ENCODE assay signal across 9 cellular contexts in the genomic region with DNA sequence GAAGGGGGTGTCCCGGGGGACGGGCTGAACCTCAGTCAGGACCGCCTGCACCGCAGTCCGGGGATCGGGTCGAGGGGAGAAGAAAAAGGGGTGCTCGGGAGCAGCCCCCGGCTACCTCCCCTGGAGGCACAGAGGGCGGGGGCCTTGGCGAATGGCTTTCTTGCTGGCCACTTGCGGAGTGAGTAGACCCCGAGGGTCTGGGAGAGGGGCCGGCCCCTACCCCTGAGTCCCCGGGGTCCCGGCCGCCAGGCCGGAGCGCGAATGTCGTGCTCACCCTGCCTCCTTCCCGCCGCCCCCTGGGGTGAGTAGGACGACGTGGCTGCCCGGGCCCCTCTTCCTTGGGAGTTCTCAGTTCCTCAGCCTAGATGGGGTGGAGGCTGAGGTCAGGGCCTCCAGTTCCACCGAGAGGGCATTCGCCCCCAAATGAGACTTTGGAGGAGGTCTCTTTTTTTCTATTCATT.
A peak's percentile ranks its signal among the peaks of the same experiment; 100 is the strongest.
DNase-seq lines count a peak whose midpoint lies in the region; ATAC-seq and TF ChIP-seq lines count a peak whose summit lies in the region.
"Had no signal": no experiment of that assay in that cellular context is flagged by ENCODE, and none has a peak within 500 bp of the region (broad histone marks: within the 10 kb centered on the region; RNA-seq: fewer than 3 reads in every experiment).

No MANE protein-coding gene starts in this region.

- no peak overlapping the region for H2AFZ ChIP-seq in HCT116 (ENCODE audit: low read depth, low read length, poor library complexity, severe bottlenecking)

- H3K27me3 ChIP-seq in HCT116 (ENCODE audit: insufficient read depth, low read length) (no peaks in the 10 kb centered on the region), right lobe of liver (no peaks in the 10 kb centered on the region)

- TF ChIP-seq RAD21 in HCT116 (IDR thresholded peaks at IDR 0.05; ENCODE audit: low read depth) = no peak

- peak overlapping the region; percentile 95 for H3K4me3 Mint-ChIP-seq in type B pancreatic cell

- CTCF ChIA-PET in HCT116 (lab: Charles Lee) = interaction anchor here (0.6 to 0.7 kb wide), 2 partner anchors 108 to 954 kb away, joined by 3 to 6 read pairs; no protein-coding TSS in a partner anchor

- TF ChIP-seq CTCF in HCT116 (IDR thresholded peaks at IDR 0.05 in 2 of 3, conservative IDR thresholded peaks at IDR 0.05 in 1 of 3; ENCODE audit: borderline replicate concordance in 1 of 3, insufficient read depth in 1 of 3, low read depth in 2 of 3, low read length in 2 of 3) (no peak), cardiac fibroblast (IDR thresholded peaks at IDR 0.05; ENCODE audit: low read depth, low read length) (no peak), right lobe of liver (IDR thresholded peaks at IDR 0.05) (no peak), type B pancreatic cell (conservative IDR thresholded peaks at IDR 0.05) (no peak)

- RAD21 ChIA-PET in HCT116 (lab: Charles Lee; ENCODE audit: low non-redundant PET in 1 of 2, low total read pairs in 2 of 2, uncharacterized antibody in 2 of 2, unreplicated experiment in 2 of 2) = interaction anchor here (0.7 to 1.6 kb wide), 3 partner anchors 107 to 1569 kb away, joined by 5 to 6 read pairs (median 5); no protein-coding TSS in a partner anchor

- BruUV-seq in HCT116 (replicated peaks; lab: Mats Ljungman, UMichigan) = TSS peak; percentile 70

- H3K4me1 ChIP-seq in HCT116 (ENCODE audit: control insufficient read depth in 1 of 2, insufficient read depth in 2 of 2, low read length in 2 of 2) = peaks cover 6 to 17% of the 10 kb centered on the region in 2 experiments; a peak in 3 of 4 replicates
- H3K4me1 ChIP-seq in right lobe of liver = peaks cover 2 to 64% (median 17%) of the 10 kb centered on the region in 4 donors

- TF ChIP-seq POLR2A in HCT116 (IDR thresholded peaks at IDR 0.05; ENCODE audit: borderline replicate concordance, extremely low read depth, insufficient read depth, insufficient read length) = no peak
- TF ChIP-seq POLR2A in right lobe of liver (IDR thresholded peaks at IDR 0.05) = no peak

- H4K20me1 ChIP-seq in HCT116 (ENCODE audit: insufficient read depth) = no peaks in the 10 kb centered on the region

- H3K27me3 Mint-ChIP-seq in type B pancreatic cell = no peaks in the 10 kb centered on the region

- peak overlapping the region; percentile 79 for H3K9ac ChIP-seq in HCT116 (ENCODE audit: low read length)

- no peaks in the 10 kb centered on the region for H3K9me2 ChIP-seq in HCT116 (ENCODE audit: insufficient read depth)

- WGBS in right lobe of liver (ENCODE audit: insufficient coverage, low coverage, low lambda C conversion rate, missing lambda C conversion rate) = 0% methylated on average over 7 of the region's 28 CpGs

- H3K9me3 Mint-ChIP-seq in type B pancreatic cell = no peaks in the 10 kb centered on the region

- H3K9me3 ChIP-seq in HCT116 (ENCODE audit: control insufficient read depth in 1 of 2, insufficient read depth in 1 of 2, low read depth in 1 of 2, low read length in 2 of 2) = no peaks in the 10 kb centered on the region
- no peaks in the 10 kb centered on the region for H3K9me3 ChIP-seq in right lobe of liver

- POLR2A ChIA-PET in HCT116 (lab: Charles Lee) = interaction anchor here (0.6 to 1.4 kb wide), 3 partner anchors 9 to 451 kb away, joined by 3 to 5 read pairs (median 4); no protein-coding TSS in a partner anchor

- H3K4me2 ChIP-seq in HCT116 (ENCODE audit: low read length) = peak overlapping the region; percentile 82

- intact Hi-C loops in HCT116 (cut with micrococcal nuclease) (no loop called here), right lobe of liver (cut with DNase I) (no loop called here)

- H3K4me1 Mint-ChIP-seq in type B pancreatic cell (ENCODE audit: unreplicated experiment) = peaks cover 33% of the 10 kb centered on the region

- ATAC-seq in HCT116 (peak; percentile 44), right lobe of liver (peak; percentile 34 to 48 (median 37))

- H3K36me3 Mint-ChIP-seq in type B pancreatic cell = no peaks in the 10 kb centered on the region

- DNase-seq in NCI-H2171 (lab: John Stamatoyannopoulos, UW) (peak; percentile 31), NCI-H2171 treated with DMSO at 0.1 percent for 48 hours (lab: John Stamatoyannopoulos, UW) (no peak), HCT116 (ENCODE audit: low read depth, low spot score) (no peak), NAMALWA (ENCODE audit: low spot score) (peak; percentile 62), cardiac fibroblast (ENCODE audit: low read depth in 2 of 2) (peak; percentile 25 to 29), right lobe of liver (no peak), type B pancreatic cell (ENCODE audit: extremely low spot score, unreplicated experiment) (peak; percentile 72), NK-92 (lab: John Stamatoyannopoulos, UW; ENCODE audit: unreplicated experiment) (no peak)

- H3K27ac ChIP-seq in HCT116 (ENCODE audit: low read depth, low read length) (peak overlapping the region; percentile 66; the same call in 1 of the 2 replicates), right lobe of liver (peak overlapping the region; percentile 88 to 94 (median 92))
- H3K27ac ChIP-seq: C4-2B had no signal

- peak overlapping the region; percentile 83 for H3K27ac Mint-ChIP-seq in type B pancreatic cell

- H3K79me2 ChIP-seq in HCT116 (ENCODE audit: insufficient read depth, low read length) = peaks cover 40% of the 10 kb centered on the region

- H3K4me3 ChIP-seq in HCT116 (replicated peaks in 1 of 2; ENCODE audit: low read depth in 1 of 2, low read length in 2 of 2) (peak overlapping the region; percentile 76 to 83), cardiac fibroblast (replicated peaks in 1 of 2; ENCODE audit: low read depth in 2 of 2, low read length in 2 of 2) (peak overlapping the region; percentile 68), right lobe of liver (peak overlapping the region; percentile 55 to 78 (median 70))

- H3K36me3 ChIP-seq in HCT116 (ENCODE audit: control insufficient read depth in 1 of 2, insufficient read depth in 2 of 2, low read length in 2 of 2) (no peaks in the 10 kb centered on the region), right lobe of liver (no peaks in the 10 kb centered on the region)

TF ChIP-seq in HCT116, 20 proteins besides CTCF, POLR2A, EP300 and RAD21:
- TF ChIP-seq EZH2phosphoT487 (IDR thresholded peaks at IDR 0.05; ENCODE audit: borderline replicate concordance) (no peak), ZFX (IDR thresholded peaks at IDR 0.05) (peak; percentile 38; the same call in 1 of the 2 replicates)
TF ChIP-seq in HCT116: peak in this region for 1.

Comparison
In these comparisons a context has a peak if more than half of its experiments do, and no peak if none do; other contexts are left out.
1. DNase-seq: peak in NCI-H2171 (single experiment), NAMALWA (single experiment), cardiac fibroblast (2 of 2) and type B pancreatic cell (single experiment); none in NCI-H2171 treated with DMSO at 0.1 percent for 48 hours (single experiment), HCT116 (single experiment), right lobe of liver (0 of 3) and NK-92 (single experiment).
2. Peak in every context shown above with its lines, with median percentiles within 50 percentile points of each other: H3K4me3 ChIP-seq.